In genomic region chr7:112781558-112781957, GRCh38 we compare ENCODE assay signal across 21 cellular contexts.
"Had no signal": no experiment of that assay in that cellular context is flagged by ENCODE, and none has a peak within 500 bp of the region (broad histone marks: within the 10 kb centered on the region; RNA-seq: fewer than 3 reads in every experiment).

No MANE protein-coding gene starts in this region.

- H3K36me3 ChIP-seq: MG63 had no signal

- H3K27me3 ChIP-seq: MG63, SJSA1 had no signal

- H3K27ac ChIP-seq: SJSA1, SK-N-MC had no signal

- H3K9me3 ChIP-seq: MG63, SJSA1 had no signal

- H3K4me3 ChIP-seq: MG63, SJSA1, SK-N-MC had no signal

- DNase-seq: KBM-7, MG63, NCI-H1092, NCI-H1105 treated with DMSO at 0.1 percent for 48 hours, NCI-H1417 treated with DMSO at 0.1 percent for 48 hours, NCI-H146, NCI-H1694 treated with DMSO at 0.1 percent for 48 hours, NCI-H1930, NCI-H2081, NCI-H2107, NCI-H226, NCI-H446, NCI-H510A, NCI-H524 treated with DMSO at 0.1 percent for 48 hours, NCI-H69, NCI-H774, Right ventricle myocardium superior, RPMI8226, SIG-M5 had no signal
